ENCODE assay signal across 8 cellular contexts in the genomic region with DNA sequence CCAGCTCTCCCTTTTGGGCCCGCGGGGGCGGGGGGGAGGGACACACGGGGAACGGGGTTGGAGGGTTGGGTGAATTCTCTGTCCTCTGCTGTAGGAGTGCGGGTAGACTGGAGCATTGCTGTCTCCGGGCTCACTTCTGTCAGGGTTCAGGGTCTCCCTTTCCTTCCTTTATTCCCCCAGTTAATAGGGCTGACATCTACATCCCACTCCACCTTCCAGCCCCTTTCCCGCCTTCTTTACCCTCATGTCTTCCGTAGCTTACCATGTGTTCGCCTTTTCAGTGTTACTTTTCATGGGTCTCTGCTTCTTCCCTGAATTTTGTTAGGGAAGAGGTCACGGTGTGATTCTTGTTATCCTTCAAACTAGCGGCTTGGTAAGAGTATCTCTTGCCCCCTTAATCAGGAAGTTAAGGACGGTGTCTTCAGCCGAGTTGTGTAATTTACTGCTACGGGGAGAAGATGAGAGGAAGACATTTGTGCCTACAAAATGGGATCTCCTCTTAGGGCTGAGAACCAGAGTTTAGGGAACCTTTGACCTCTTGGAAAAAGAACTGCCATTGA. TPM values are rescaled to one million over a fixed set of nuclear protein-coding genes. Genes with fewer than 3 reads are reported as not detected.
DNase-seq lines count a peak whose midpoint lies in the region; ATAC-seq and TF ChIP-seq lines count a peak whose summit lies in the region.

No MANE protein-coding gene starts in this region.

- H2AFZ ChIP-seq in neuron (ENCODE audit: low read depth, low read length): no peak overlapping the region

- no peaks in the 10 kb centered on the region for H3K27me3 ChIP-seq in SJSA1 (replicated peaks)
- H3K27me3 ChIP-seq in neuron (ENCODE audit: insufficient read depth, low read length): no peaks in the 10 kb centered on the region

- H3K4me3 ChIP-seq in HFF-Myc (replicated peaks; ENCODE audit: low read depth, low read length) (peak overlapping the region; percentile 78), SJSA1 (peak overlapping the region; percentile 84), epithelial cell of esophagus (ENCODE audit: low read length) (peak overlapping the region; percentile 88), neuron (ENCODE audit: low read length) (peak overlapping the region; percentile 67)

- TF ChIP-seq CTCF in HFF-Myc (IDR thresholded peaks at IDR 0.05; ENCODE audit: low read depth, low read length, missing control alignments): no peak
- no peak for TF ChIP-seq CTCF in epithelial cell of esophagus (IDR thresholded peaks at IDR 0.05; ENCODE audit: insufficient read depth, low read depth, low read length, missing control alignments)

- no peak for ATAC-seq in HG03342 (IDR thresholded peaks at IDR 0.05; ENCODE audit: unreplicated experiment)
- no peak for ATAC-seq in GM19324 (IDR thresholded peaks at IDR 0.05; ENCODE audit: low FRiP score, unreplicated experiment)

- H3K36me3 ChIP-seq in SJSA1 (peaks cover 3% of the 10 kb centered on the region; the same call in 1 of the 2 replicates), neuron (ENCODE audit: insufficient read depth, low read length) (no peaks in the 10 kb centered on the region)

- H3K27ac ChIP-seq in SJSA1: peak overlapping the region; percentile 64

- H3K4me1 ChIP-seq in SJSA1 (replicated peaks) (peaks cover 23% of the 10 kb centered on the region), neuron (ENCODE audit: insufficient read depth, low read length) (peaks cover 12% of the 10 kb centered on the region)

- in situ Hi-C loops in G401 (cut with HindIII; ENCODE audit: low sequenced_read_pairs): no loop called here

- H3K9me3 ChIP-seq in SJSA1 (replicated peaks) (no peaks in the 10 kb centered on the region), neuron (ENCODE audit: low read length) (no peaks in the 10 kb centered on the region)

- DNase-seq in G401 (ENCODE audit: low spot score) (peak; percentile 62), HFF-Myc (ENCODE audit: extremely low read depth, low read depth) (no peak), SJSA1 (ENCODE audit: low read depth in 1 of 2, low spot score in 2 of 2) (peak in 1 of 2 experiments; percentile 38), epithelial cell of esophagus (ENCODE audit: low read depth) (peak; percentile 17), T-helper 9 cell (no peak)

RNA-seq across cellular contexts. Expression of a gene that starts 0.9 kb away (rescaled TPM):
- total RNA-seq in G401 (2014; rRNA removed; shearing (Covaris generic)): 29.9 and 38.6 TPM in 2 replicates
- total RNA-seq in SJSA1 (2014; rRNA removed; shearing (Covaris generic)): 42.6 and 48.5 TPM in 2 replicates

Comparison
In these comparisons a context has a peak if more than half of its experiments do, and no peak if none do; other contexts are left out.
1. DNase-seq: peak in G401 (single experiment) and epithelial cell of esophagus (single experiment); none in HFF-Myc (single experiment) and T-helper 9 cell (single experiment).
2. Peak in every context shown above with its lines, with median percentiles within 50 percentile points of each other: H3K4me3 ChIP-seq.